ENCODE assay signal across 8 cellular contexts in genomic region chr11:32706985-32707736, GRCh38.
A peak's percentile ranks its signal among the peaks of the same experiment; 100 is the strongest.
DNase-seq lines count a peak whose midpoint lies in the region; ATAC-seq and TF ChIP-seq lines count a peak whose summit lies in the region.

No MANE protein-coding gene starts in this region.

- TF ChIP-seq CTCF in foreskin fibroblast (IDR thresholded peaks at IDR 0.05; ENCODE audit: low read depth, low read length) (no peak), Peyer's patch (IDR thresholded peaks at IDR 0.05) (no peak), dorsolateral prefrontal cortex (IDR thresholded peaks at IDR 0.05 in 54 of 56, conservative IDR thresholded peaks at IDR 0.05 in 2 of 56; ENCODE audit: low read depth in 1 of 56, partially characterized antibody in 56 of 56) (no peak)

- H3K27me3 ChIP-seq in Peyer's patch (no peaks in the 10 kb centered on the region), dorsolateral prefrontal cortex (peaks cover 0 to 16% (median 0%) of the 10 kb centered on the region in 45 donors)

- DNase-seq in ELR (ENCODE audit: low read depth) (peak; percentile 91), LoVo (ENCODE audit: low spot score) (peak; percentile 88), foreskin fibroblast (peak; percentile 47 to 66), Peyer's patch (no peak), NCI-H1092 (lab: John Stamatoyannopoulos, UW) (no peak), dorsolateral prefrontal cortex (no peak), NCI-H2029 (lab: John Stamatoyannopoulos, UW) (no peak)

- H3K4me3 ChIP-seq in foreskin fibroblast (ENCODE audit: low read depth in 1 of 2, low read length in 2 of 2) (no peak overlapping the region), Peyer's patch (no peak overlapping the region), dorsolateral prefrontal cortex (no peak overlapping the region)

- H3K36me3 ChIP-seq in Peyer's patch, result no peaks in the 10 kb centered on the region

- TF ChIP-seq POLR2A in Peyer's patch (IDR thresholded peaks at IDR 0.05), result no peak

- H3K27ac ChIP-seq in Peyer's patch (no peak overlapping the region), dorsolateral prefrontal cortex (no peak overlapping the region)

- ATAC-seq in GM21786 (IDR thresholded peaks at IDR 0.05; ENCODE audit: unreplicated experiment), result peak; percentile 99

- H3K4me1 ChIP-seq in Peyer's patch, result no peaks in the 10 kb centered on the region

- H3K9me3 ChIP-seq in Peyer's patch, result no peaks in the 10 kb centered on the region

- intact Hi-C loops in dorsolateral prefrontal cortex (cut with DNase I), result no loop called here

Comparison
In these comparisons a context has a peak if more than half of its experiments do, and no peak if none do; other contexts are left out.
1. DNase-seq: peak in ELR (single experiment), LoVo (single experiment) and foreskin fibroblast (2 of 2); none in Peyer's patch (0 of 3), NCI-H1092 (single experiment), dorsolateral prefrontal cortex (0 of 10) and NCI-H2029 (single experiment).